ENCODE assay signal across 15 cellular contexts in genomic region chr2:214587442-214587841, GRCh38.
A peak's percentile ranks its signal among the peaks of the same experiment; 100 is the strongest.
DNase-seq lines count a peak whose midpoint lies in the region; ATAC-seq and TF ChIP-seq lines count a peak whose summit lies in the region.
"Had no signal": no experiment of that assay in that cellular context is flagged by ENCODE, and none has a peak within 500 bp of the region (broad histone marks: within the 10 kb centered on the region; RNA-seq: fewer than 3 reads in every experiment).

No MANE protein-coding gene starts in this region.

- H4K20me1 ChIP-seq in H9 (ENCODE audit: control insufficient read depth, insufficient read depth, insufficient read length) (no peaks in the 10 kb centered on the region), PC-3 (ENCODE audit: low read length) (no peaks in the 10 kb centered on the region)

- H3K36me3 ChIP-seq in PC-3 (ENCODE audit: low read depth, low read length) (no peaks in the 10 kb centered on the region), psoas muscle (ENCODE audit: insufficient read depth in 1 of 2, low read depth in 1 of 2) (no peaks in the 10 kb centered on the region)
- H3K36me3 ChIP-seq: SJSA1 had no signal

- H3K4me1 ChIP-seq in H9 (ENCODE audit: insufficient read depth, low read length) = no peaks in the 10 kb centered on the region
- H3K4me1 ChIP-seq in PC-3 (ENCODE audit: insufficient read depth, low read length) = no peaks in the 10 kb centered on the region
- no peaks in the 10 kb centered on the region for H3K4me1 ChIP-seq in foreskin keratinocyte
- H3K4me1 ChIP-seq in psoas muscle = no peaks in the 10 kb centered on the region
- H3K4me1 ChIP-seq: SJSA1 had no signal

- no peak overlapping the region for H3T11ph ChIP-seq in H9 (ENCODE audit: low read length)

- DNase-seq in ACHN (peak; percentile 24), H9 (peak; percentile 52), PC-3 (peak; percentile 24), foreskin keratinocyte (no peak), Ammon's horn (ENCODE audit: low spot score) (no peak), NCI-H1417 (lab: John Stamatoyannopoulos, UW) (no peak), SKM-1 (lab: John Stamatoyannopoulos, UW; ENCODE audit: unreplicated experiment) (no peak), psoas muscle (no peak)
- DNase-seq: activated CD4-positive, alpha-beta T cell treated with anti-CD3 and anti-CD28 coated beads, Interleukin-2, amount 50 U/mL, for 1 hour; activated gamma-delta T cell; cerebellar nuclear complex; occipital lobe had no signal

- H3K27ac ChIP-seq in H9 (ENCODE audit: insufficient read length, low read depth, low read length) (no peak overlapping the region), PC-3 (ENCODE audit: low read length) (no peak overlapping the region), foreskin keratinocyte (no peak overlapping the region), psoas muscle (no peak overlapping the region)
- H3K27ac ChIP-seq: SJSA1 had no signal

- H4K5ac ChIP-seq in H9 (ENCODE audit: insufficient read length, low read depth, low read length) = no peak overlapping the region

- H3K79me1 ChIP-seq in H9 (ENCODE audit: insufficient read depth, low read depth, low read length, poor library complexity, severe bottlenecking) = no peaks in the 10 kb centered on the region

- no peak for ATAC-seq in PC-3
- ATAC-seq in foreskin keratinocyte = peak; percentile 36
- no peak for ATAC-seq in psoas muscle

- no peak overlapping the region for H3K18ac ChIP-seq in H9 (ENCODE audit: insufficient read length, low read depth, low read length)

- peaks cover 86% of the 10 kb centered on the region for H3K27me3 Mint-ChIP-seq in H9 (ENCODE audit: low read depth)
- H3K27me3 Mint-ChIP-seq: stimulated activated naive CD8-positive, alpha-beta T cell treated with anti-CD3 and anti-CD28 coated beads, Interleukin-15, Interleukin-2, amounts not matched to agents 100 ng/mL and 50 ng/mL, for 24 hours had no signal

- H3K9ac ChIP-seq in H9 (ENCODE audit: extremely low read depth, insufficient read length, low read length) (no peak overlapping the region), PC-3 (ENCODE audit: low read length) (no peak overlapping the region)

- no peak overlapping the region for H4K8ac ChIP-seq in H9 (replicated peaks; ENCODE audit: insufficient read length, low read depth, low read length)

- H2BK15ac ChIP-seq in H9 (ENCODE audit: low read depth, low read length) = no peak overlapping the region

- no peaks in the 10 kb centered on the region for H3K23me2 ChIP-seq in H9 (ENCODE audit: insufficient read length, low read depth, low read length, poor library complexity, severe bottlenecking)

- no peak overlapping the region for H2BK5ac ChIP-seq in H9 (ENCODE audit: insufficient read length, low read length)

- TF ChIP-seq CTCF in H9 (conservative IDR thresholded peaks at IDR 0.05) (peak; percentile 79), PC-3 (conservative IDR thresholded peaks at IDR 0.05; ENCODE audit: low read depth, low read length) (peak; percentile 61), foreskin keratinocyte (conservative IDR thresholded peaks at IDR 0.05) (peak; percentile 47), psoas muscle (IDR thresholded peaks at IDR 0.05) (no peak)

- no peaks in the 10 kb centered on the region for H3K36me3 Mint-ChIP-seq in H9 (ENCODE audit: insufficient read depth in 1 of 3, low read depth in 3 of 3)
- H3K36me3 Mint-ChIP-seq: CD14-positive monocyte had no signal

- in situ Hi-C loops in ACHN (cut with HindIII; ENCODE audit: low pct_ligation_motif_present, low pct_unique_long_range_greater_than_20kb, low sequenced_read_pairs) = no loop called here

- H3K79me2 ChIP-seq in H9 (ENCODE audit: insufficient read depth, low read length) = no peaks in the 10 kb centered on the region
- H3K79me2 ChIP-seq in PC-3 (ENCODE audit: low read length) = no peaks in the 10 kb centered on the region

- intact Hi-C loops in PC-3 (cut with micrococcal nuclease) = no loop called here
- intact Hi-C loops in psoas muscle (cut with DNase I) = no loop called here

- no peak overlapping the region for H3K4me2 ChIP-seq in H9 (ENCODE audit: insufficient read depth, insufficient read length, low read length)
- no peak overlapping the region for H3K4me2 ChIP-seq in PC-3 (ENCODE audit: low read length)

- H3K4ac ChIP-seq in H9 (ENCODE audit: low read depth, low read length) = no peak overlapping the region

- no peak overlapping the region for H3K27ac Mint-ChIP-seq in H9
- H3K27ac Mint-ChIP-seq: CD14-positive monocyte; stimulated activated naive CD8-positive, alpha-beta T cell treated with anti-CD3 and anti-CD28 coated beads, Interleukin-15, Interleukin-2, amounts not matched to agents 100 ng/mL and 50 ng/mL, for 24 hours had no signal

- H2BK120ac ChIP-seq in H9 (ENCODE audit: low read depth, low read length, poor library complexity, severe bottlenecking) = no peak overlapping the region

- no peaks in the 10 kb centered on the region for H3F3A ChIP-seq in PC-3 (ENCODE audit: low read length, unreplicated experiment)

- H2AFZ ChIP-seq in H9 (ENCODE audit: low read length) (no peak overlapping the region), PC-3 (ENCODE audit: low read length) (no peak overlapping the region)

- H4K91ac ChIP-seq in H9 (ENCODE audit: insufficient read length, low read depth, low read length) = no peak overlapping the region

- CTCF ChIA-PET in PC-3 (lab: Charles Lee) = no interaction called here

- POLR2A ChIA-PET in PC-3 (lab: Charles Lee; ENCODE audit: unreplicated experiment) = no interaction called here

- no peak overlapping the region for H3K14ac ChIP-seq in H9 (ENCODE audit: insufficient read depth, low read length)

- H2BK12ac ChIP-seq in H9 (ENCODE audit: insufficient read length, low read depth, low read length) = no peak overlapping the region

- no TSS peak for BruUV-seq in PC-3 (replicated peaks; lab: Mats Ljungman, UMichigan)

- H3K4me3 ChIP-seq in PC-3 (ENCODE audit: low read length) = no peak overlapping the region
- no peak overlapping the region for H3K4me3 ChIP-seq in psoas muscle
- H3K4me3 ChIP-seq: SJSA1 had no signal

- H3K9me3 Mint-ChIP-seq in H9 = no peaks in the 10 kb centered on the region
- H3K9me3 Mint-ChIP-seq: CD14-positive monocyte; stimulated activated naive CD8-positive, alpha-beta T cell treated with anti-CD3 and anti-CD28 coated beads, Interleukin-15, Interleukin-2, amounts not matched to agents 100 ng/mL and 50 ng/mL, for 24 hours had no signal

- no peak overlapping the region for H3K23ac ChIP-seq in H9 (ENCODE audit: insufficient read length, low read depth, low read length)

- peaks cover 3% of the 10 kb centered on the region; the same call in 1 of the 2 replicates for H3K27me3 ChIP-seq in H9 (ENCODE audit: insufficient read depth, low read length)
- no peaks in the 10 kb centered on the region for H3K27me3 ChIP-seq in PC-3 (ENCODE audit: low read length)
- H3K27me3 ChIP-seq in foreskin keratinocyte = no peaks in the 10 kb centered on the region
- H3K27me3 ChIP-seq in psoas muscle (ENCODE audit: insufficient read depth in 3 of 3, low read length in 2 of 3) = no peaks in the 10 kb centered on the region
- H3K27me3 ChIP-seq: SJSA1 had no signal

- no peak overlapping the region for H2AK5ac ChIP-seq in H9 (ENCODE audit: insufficient read length, low read length)

- H3K4me3 Mint-ChIP-seq in H9 = no peak overlapping the region
- H3K4me3 Mint-ChIP-seq: CD14-positive monocyte; stimulated activated naive CD8-positive, alpha-beta T cell treated with anti-CD3 and anti-CD28 coated beads, Interleukin-15, Interleukin-2, amounts not matched to agents 100 ng/mL and 50 ng/mL, for 24 hours had no signal

- no peaks in the 10 kb centered on the region for H3K9me3 ChIP-seq in H9 (ENCODE audit: control insufficient read depth, low read depth, low read length)
- no peaks in the 10 kb centered on the region for H3K9me3 ChIP-seq in PC-3 (ENCODE audit: low read length)
- H3K9me3 ChIP-seq in psoas muscle = no peaks in the 10 kb centered on the region
- H3K9me3 ChIP-seq: SJSA1 had no signal

- H3K56ac ChIP-seq in H9 (ENCODE audit: insufficient read length, low read depth, low read length) = no peak overlapping the region

- H3K9me2 ChIP-seq in PC-3 (replicated peaks; ENCODE audit: low read length) = no peaks in the 10 kb centered on the region

- no peak overlapping the region for H2BK20ac ChIP-seq in H9 (ENCODE audit: low read depth, low read length, poor library complexity, severe bottlenecking)

- no peaks in the 10 kb centered on the region for H3K4me1 Mint-ChIP-seq in H9
- H3K4me1 Mint-ChIP-seq: CD14-positive monocyte had no signal

- WGBS in H9 (ENCODE audit: extremely low coverage, insufficient read length, low lambda C conversion rate) = no CpG with 5 or more reads among the region's 3 CpGs
- WGBS in psoas muscle, 3 donors = 35 to 44% (median 42%) methylated on average over 3 of the region's 3 CpGs

Comparison
In these comparisons a context has a peak if more than half of its experiments do, and no peak if none do; other contexts are left out.
1. DNase-seq: peak in ACHN (single experiment), H9 (single experiment) and PC-3 (single experiment); none in foreskin keratinocyte (0 of 2), Ammon's horn (single experiment), NCI-H1417 (0 of 3), SKM-1 (single experiment) and psoas muscle (0 of 2).